13 cellular contexts compared by ENCODE assay signal in the genomic region with DNA sequence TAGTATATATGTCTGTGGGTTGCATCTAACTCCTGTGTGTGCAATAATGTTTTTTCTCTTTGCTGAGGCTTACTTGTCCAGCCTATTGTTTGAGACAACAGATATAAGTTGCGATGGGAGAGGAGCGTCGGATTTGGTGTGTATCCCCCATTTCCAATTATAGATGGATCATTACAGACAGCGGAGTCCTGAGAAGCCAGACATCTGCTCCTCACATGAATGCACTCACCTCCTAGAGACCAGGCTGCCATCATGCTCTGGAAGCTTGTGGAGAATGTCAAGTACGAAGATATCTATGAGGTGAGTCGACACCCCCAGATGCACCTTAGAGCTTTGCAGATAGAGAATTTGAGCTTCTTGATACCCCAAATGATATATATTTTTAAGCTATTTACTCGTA. TPM values are rescaled to one million over a fixed set of nuclear protein-coding genes. Genes with fewer than 3 reads are reported as not detected.
DNase-seq lines count a peak whose midpoint lies in the region; ATAC-seq and TF ChIP-seq lines count a peak whose summit lies in the region.
"Had no signal": no experiment of that assay in that cellular context is flagged by ENCODE, and none has a peak within 500 bp of the region (broad histone marks: within the 10 kb centered on the region; RNA-seq: fewer than 3 reads in every experiment).

Gene TFAP2B (plus strand): TSS at position 199 of the 400 bp plus-strand sequence. CDS start 21 bp downstream, at position 220.

- no peak for TF ChIP-seq EP300 in gastroesophageal sphincter (IDR thresholded peaks at IDR 0.05)

- peaks cover 5% of the 10 kb centered on the region; the same call in 1 of the 2 replicates for H3K4me1 ChIP-seq in Caco-2
- H3K4me1 ChIP-seq in foreskin keratinocyte = peaks cover 16% of the 10 kb centered on the region
- peaks cover 6% of the 10 kb centered on the region for H3K4me1 ChIP-seq in osteoblast (ENCODE audit: insufficient read depth, low read length)
- H3K4me1 ChIP-seq in CD8-positive, alpha-beta T cell (ENCODE audit: insufficient read depth, low read length) = no peaks in the 10 kb centered on the region
- peaks cover 0 to 28% (median 10%) of the 10 kb centered on the region in 3 donors for H3K4me1 ChIP-seq in gastroesophageal sphincter

- H3K4me1 Mint-ChIP-seq in Caco-2 (ENCODE audit: low read depth, unreplicated experiment) = peaks cover 21% of the 10 kb centered on the region
- peaks cover 24% of the 10 kb centered on the region for H3K4me1 Mint-ChIP-seq in CD8-positive, alpha-beta T cell (ENCODE audit: low read depth)

- POLR2A ChIA-PET in Caco-2 (lab: Charles Lee) = no interaction called here
- POLR2A ChIA-PET in CD8-positive, alpha-beta T cell (lab: Charles Lee) = no interaction called here

- H3K27ac ChIP-seq in WERI-Rb-1 = no peak within 1 kb of the TSS
- peak within 1 kb of the TSS; percentile 82 for H3K27ac ChIP-seq in foreskin keratinocyte
- no peak within 1 kb of the TSS for H3K27ac ChIP-seq in osteoblast (ENCODE audit: low read depth, low read length)
- H3K27ac ChIP-seq in CD8-positive, alpha-beta T cell (ENCODE audit: low read depth, low read length) = no peak within 1 kb of the TSS
- H3K27ac ChIP-seq in gastroesophageal sphincter = no peak within 1 kb of the TSS

- no peaks in the 10 kb centered on the region for H3K36me3 ChIP-seq in Caco-2 (ENCODE audit: control insufficient read depth, insufficient read depth, low read length)
- H3K36me3 ChIP-seq in WERI-Rb-1 = no peaks in the 10 kb centered on the region
- H3K36me3 ChIP-seq in osteoblast (ENCODE audit: insufficient read depth, low read length) = no peaks in the 10 kb centered on the region
- H3K36me3 ChIP-seq in CD8-positive, alpha-beta T cell (ENCODE audit: insufficient read depth, low read length) = no peaks in the 10 kb centered on the region
- H3K36me3 ChIP-seq in gastroesophageal sphincter = no peaks in the 10 kb centered on the region

- no peak for DNase-seq in Caco-2
- no peak for DNase-seq in WERI-Rb-1
- DNase-seq in foreskin keratinocyte = peak; percentile 14 to 37
- DNase-seq in osteoblast (ENCODE audit: insufficient read length, low spot score, missing footprints) = no peak
- DNase-seq in HUDEP-2 (lab: John Stamatoyannopoulos, UW; ENCODE audit: unreplicated experiment in 76 of 76) = no peak
- no peak for DNase-seq in CD8-positive, alpha-beta T cell
- DNase-seq: activated CD8-positive, alpha-beta memory T cell treated with anti-CD3 and anti-CD28 coated beads for 24 hours; activated naive CD8-positive, alpha-beta T cell treated with anti-CD3 and anti-CD28 coated beads, Interleukin-2, amount 50 U/mL, for 24 hours; C1 segment of cervical spinal cord; effector CD4-positive, alpha-beta T cell; islet precursor cell had no signal

- no peak within 1 kb of the TSS for H2AFZ ChIP-seq in osteoblast (ENCODE audit: low read length)

- H3K36me3 Mint-ChIP-seq in Caco-2 (ENCODE audit: insufficient read depth, unreplicated experiment) = no peaks in the 10 kb centered on the region
- H3K36me3 Mint-ChIP-seq in CD8-positive, alpha-beta T cell = no peaks in the 10 kb centered on the region

- peaks cover 23% of the 10 kb centered on the region for H3K27me3 Mint-ChIP-seq in Caco-2 (ENCODE audit: insufficient read depth, unreplicated experiment)
- peaks cover 74% of the 10 kb centered on the region for H3K27me3 Mint-ChIP-seq in CD8-positive, alpha-beta T cell (ENCODE audit: low read depth)

- H3K27ac Mint-ChIP-seq in Caco-2 (ENCODE audit: unreplicated experiment) = peak within 1 kb of the TSS; percentile 72
- no peak within 1 kb of the TSS for H3K27ac Mint-ChIP-seq in CD8-positive, alpha-beta T cell
- H3K27ac Mint-ChIP-seq: activated naive CD8-positive, alpha-beta T cell treated with anti-CD3 and anti-CD28 coated beads, Interleukin-2, amount 50 U/mL, for 24 hours had no signal

- no peaks in the 10 kb centered on the region for H3K9me3 ChIP-seq in Caco-2
- no peaks in the 10 kb centered on the region for H3K9me3 ChIP-seq in WERI-Rb-1 (ENCODE audit: severe bottlenecking)
- no peaks in the 10 kb centered on the region for H3K9me3 ChIP-seq in osteoblast (ENCODE audit: low read depth, low read length)
- no peaks in the 10 kb centered on the region for H3K9me3 ChIP-seq in CD8-positive, alpha-beta T cell (ENCODE audit: low read length)
- no peaks in the 10 kb centered on the region for H3K9me3 ChIP-seq in gastroesophageal sphincter

- BruUV-seq in Caco-2 (replicated peaks; lab: Mats Ljungman, UMichigan) = no TSS peak

- H3K4me2 ChIP-seq in osteoblast (ENCODE audit: insufficient read depth, low read length) = no peak within 1 kb of the TSS

- H3K27me3 ChIP-seq in Caco-2 (replicated peaks; ENCODE audit: control insufficient read depth, insufficient read depth, low read length) (no peaks in the 10 kb centered on the region), WERI-Rb-1 (ENCODE audit: insufficient read depth, low read depth, severe bottlenecking) (peaks cover 21% of the 10 kb centered on the region), foreskin keratinocyte (peaks cover 21% of the 10 kb centered on the region), osteoblast (ENCODE audit: insufficient read depth, low read length) (peaks cover 70% of the 10 kb centered on the region), gastroesophageal sphincter (peaks cover 96% of the 10 kb centered on the region)
- peaks cover 20% of the 10 kb centered on the region for H3K27me3 ChIP-seq in CD8-positive, alpha-beta T cell (ENCODE audit: insufficient read depth, low read length)

- CTCF ChIA-PET in Caco-2 (lab: Charles Lee) = no interaction called here
- CTCF ChIA-PET in CD8-positive, alpha-beta T cell (lab: Charles Lee) = interaction anchor here (1.3 kb wide), 1 partner anchor 1202 kb away, joined by 3 read pairs; no protein-coding TSS in a partner anchor

- H3K9me3 Mint-ChIP-seq in Caco-2 (ENCODE audit: unreplicated experiment) = no peaks in the 10 kb centered on the region
- H3K9me3 Mint-ChIP-seq in CD8-positive, alpha-beta T cell = no peaks in the 10 kb centered on the region
- H3K9me3 Mint-ChIP-seq: activated naive CD8-positive, alpha-beta T cell treated with anti-CD3 and anti-CD28 coated beads, Interleukin-2, amount 50 U/mL, for 24 hours had no signal

- no peak for TF ChIP-seq POLR2A in gastroesophageal sphincter (IDR thresholded peaks at IDR 0.05)

- intact Hi-C loops in Caco-2 (cut with micrococcal nuclease; ENCODE audit: unreplicated experiment) = no loop called here
- intact Hi-C loops in CD8-positive, alpha-beta T cell (cut with DNase I, micrococcal nuclease) = loop anchor here (5.0 kb wide), 2 partner anchors 1204 to 1449 kb away; no protein-coding TSS in a partner anchor

- ATAC-seq in foreskin keratinocyte (peak; percentile 13), GM18519 (IDR thresholded peaks at IDR 0.05; ENCODE audit: low FRiP score, unreplicated experiment) (no peak), gastroesophageal sphincter (no peak)
- no peak for ATAC-seq in CD8-positive, alpha-beta T cell
- ATAC-seq: activated naive CD8-positive, alpha-beta T cell treated with anti-CD3 and anti-CD28 coated beads, Interleukin-2, amount 50 U/mL, for 24 hours had no signal

- TF ChIP-seq CTCF in Caco-2 (IDR thresholded peaks at IDR 0.05; ENCODE audit: insufficient read depth in 1 of 2, low read depth in 1 of 2, low read length in 1 of 2, severe bottlenecking in 1 of 2, unreplicated experiment in 1 of 2) (no peak), WERI-Rb-1 (IDR thresholded peaks at IDR 0.05; ENCODE audit: low read depth, low read length) (no peak), foreskin keratinocyte (conservative IDR thresholded peaks at IDR 0.05) (no peak), osteoblast (IDR thresholded peaks at IDR 0.05; ENCODE audit: extremely low read depth, low read depth, low read length) (no peak), gastroesophageal sphincter (IDR thresholded peaks at IDR 0.05) (no peak)
- no peak for TF ChIP-seq CTCF in CD8-positive, alpha-beta T cell (IDR thresholded peaks at IDR 0.05)

- no peaks in the 10 kb centered on the region for H4K20me1 ChIP-seq in osteoblast (ENCODE audit: insufficient read depth, low read length)

- H3K4me3 Mint-ChIP-seq in Caco-2 (ENCODE audit: unreplicated experiment) = no peak within 1 kb of the TSS
- H3K4me3 Mint-ChIP-seq in CD8-positive, alpha-beta T cell = no peak within 1 kb of the TSS
- H3K4me3 Mint-ChIP-seq: activated naive CD8-positive, alpha-beta T cell treated with anti-CD3 and anti-CD28 coated beads, Interleukin-2, amount 50 U/mL, for 24 hours had no signal

- WGBS in gastroesophageal sphincter (ENCODE audit: low coverage in 1 of 2), 2 donors = 24 to 29% methylated on average over 6 to 7 of the region's 7 CpGs

- no peak within 1 kb of the TSS for H3K4me3 ChIP-seq in Caco-2 (ENCODE audit: low read depth, low read length)
- peak within 1 kb of the TSS; percentile 48 for H3K4me3 ChIP-seq in WERI-Rb-1 (ENCODE audit: low read depth, low read length)
- H3K4me3 ChIP-seq in osteoblast (ENCODE audit: insufficient read depth, low read length) = peak within 1 kb of the TSS; percentile 33
- H3K4me3 ChIP-seq in CD8-positive, alpha-beta T cell (ENCODE audit: low read depth, low read length) = no peak within 1 kb of the TSS
- peak within 1 kb of the TSS in 1 of 2 donors; percentile 35 for H3K4me3 ChIP-seq in gastroesophageal sphincter

- H3K79me2 ChIP-seq in osteoblast (ENCODE audit: insufficient read depth, low read length) = no peaks in the 10 kb centered on the region

RNA-seq across cellular contexts. Expression of gene TFAP2B, which starts in this region (rescaled TPM):
- total RNA-seq in Caco-2 (2022) (not detected in 2 replicates), foreskin keratinocyte (0.14 and 0.92 TPM in 2 replicates), osteoblast (not detected in 2 replicates), gastroesophageal sphincter (under 1 TPM in 1 of 4 donors, not detected in 3; 0.25 TPM)
- polyA plus RNA-seq in foreskin keratinocyte = 0.23 and 0.63 TPM in 2 replicates
- total RNA-seq in CD8-positive, alpha-beta T cell = not detected

Comparison
In these comparisons a context has a peak if more than half of its experiments do, and no peak if none do; other contexts are left out.
1. Peak in DNase-seq, ATAC-seq and H3K27ac ChIP-seq in foreskin keratinocyte; RNA of the gene not detected or under 1 TPM.
2. H3K4me3 ChIP-seq: peak in WERI-Rb-1 (single experiment) and osteoblast (single experiment); none in Caco-2 (single experiment) and CD8-positive, alpha-beta T cell (single experiment).